ENCODE assay signal across 33 cellular contexts in genomic region chr15:46917853-46918252, GRCh38.
"Had no signal": no experiment of that assay in that cellular context is flagged by ENCODE, and none has a peak within 500 bp of the region (broad histone marks: within the 10 kb centered on the region; RNA-seq: fewer than 3 reads in every experiment).

No MANE protein-coding gene starts in this region.

- H3K4me1 ChIP-seq: adrenal gland, body of pancreas, breast epithelium had no signal

- H3K27ac Mint-ChIP-seq: activated B cell treated with CpG ODN at 0.5 μM for 24 hours; activated CD4-positive, alpha-beta memory T cell treated with anti-CD3 and anti-CD28 coated beads for 36 hours; activated CD4-positive, alpha-beta T cell treated with anti-CD3 and anti-CD28 coated beads, Interleukin-2, amount 10 ng/mL, durations not matched to agents 24 days and 14 days; activated CD8-positive, alpha-beta T cell treated with anti-CD3 and anti-CD28 coated beads for 36 hours; activated naive CD4-positive, alpha-beta T cell treated with anti-CD3 and anti-CD28 coated beads for 36 hours; activated naive CD4-positive, alpha-beta T cell treated with anti-CD3 and anti-CD28 coated beads, Interleukin-2, amount 50 U/mL, for 72 hours; activated naive CD8-positive, alpha-beta T cell treated with anti-CD3 and anti-CD28 coated beads for 36 hours; activated T-cell treated with anti-CD3 and anti-CD28 coated beads, Interleukin-2, amount 50 U/mL, for 72 hours; activated T-helper 1 cell treated with anti-CD3 and anti-CD28 coated beads, Interleukin-12 subunit alpha, Interleukin-12 subunit beta, Interleukin-2, Interleukin-4 antibody, amounts not matched to agents 30 ng/mL and 10 ng/mL and 1 ng/mL, durations not matched to agents 14 hours and 24 hours and 36 hours; activated T-helper 17 cell treated with anti-CD3 and anti-CD28 coated beads, Interleukin-2, amount 50 U/mL, for 72 hours; T-helper 1 cell treated with Interleukin-12 subunit alpha and Interleukin-12 subunit beta and Interleukin-4 antibody, amounts not matched to agents 30 μg/mL and 1 μg/mL, for 36 hours; T-helper 2 cell treated with Interferon-gamma antibody and Interleukin-4, amounts not matched to agents 5 μg/mL and 100 μg/mL, for 36 hours had no signal

- H3K4me3 Mint-ChIP-seq: activated B cell treated with CpG ODN at 0.5 μM for 24 hours; activated CD4-positive, alpha-beta memory T cell treated with anti-CD3 and anti-CD28 coated beads for 36 hours; activated CD4-positive, alpha-beta T cell treated with anti-CD3 and anti-CD28 coated beads, Interleukin-2, amount 10 ng/mL, durations not matched to agents 24 days and 14 days; activated CD8-positive, alpha-beta T cell treated with anti-CD3 and anti-CD28 coated beads for 36 hours; activated naive CD4-positive, alpha-beta T cell treated with anti-CD3 and anti-CD28 coated beads for 36 hours; activated naive CD8-positive, alpha-beta T cell treated with anti-CD3 and anti-CD28 coated beads for 36 hours; activated T-cell treated with anti-CD3 and anti-CD28 coated beads, Interleukin-2, amount 50 U/mL, for 4 hours; activated T-cell treated with anti-CD3 and anti-CD28 coated beads, Interleukin-2, amount 50 U/mL, for 72 hours; activated T-helper 1 cell treated with anti-CD3 and anti-CD28 coated beads, Interleukin-12 subunit alpha, Interleukin-12 subunit beta, Interleukin-2, Interleukin-4 antibody, amounts not matched to agents 30 ng/mL and 10 ng/mL and 1 ng/mL, durations not matched to agents 14 hours and 24 hours and 36 hours; activated T-helper 17 cell treated with anti-CD3 and anti-CD28 coated beads, Interleukin-2, amount 50 U/mL, for 72 hours; T-helper 1 cell treated with Interleukin-12 subunit alpha and Interleukin-12 subunit beta and Interleukin-4 antibody, amounts not matched to agents 30 μg/mL and 1 μg/mL, for 36 hours; T-helper 2 cell treated with Interferon-gamma antibody and Interleukin-4, amounts not matched to agents 5 μg/mL and 100 μg/mL, for 36 hours had no signal

- H3K27me3 ChIP-seq: adrenal gland, body of pancreas, brain microvascular endothelial cell, breast epithelium had no signal

- H3K9me3 Mint-ChIP-seq: activated CD4-positive, alpha-beta T cell treated with anti-CD3 and anti-CD28 coated beads, Interleukin-2, amount 10 ng/mL, durations not matched to agents 24 days and 14 days; activated naive CD4-positive, alpha-beta T cell treated with anti-CD3 and anti-CD28 coated beads for 36 hours; activated naive CD8-positive, alpha-beta T cell treated with anti-CD3 and anti-CD28 coated beads for 36 hours had no signal

- H3K9me3 ChIP-seq: adrenal gland, body of pancreas had no signal

- DNase-seq: activated B cell treated with CpG ODN at 0.5 μM for 24 hours; activated CD4-positive, alpha-beta memory T cell treated with anti-CD3 and anti-CD28 coated beads for 36 hours; activated CD4-positive, alpha-beta T cell treated with anti-CD3 and anti-CD28 coated beads for 4 hours; activated CD4-positive, alpha-beta T cell treated with anti-CD3 and anti-CD28 coated beads, Interleukin-2, amount 10 ng/mL, durations not matched to agents 24 days and 14 days; activated CD4-positive, alpha-beta T cell treated with anti-CD3 and anti-CD28 coated beads, Interleukin-2, amount 50 U/mL, for 1 hour; activated CD4-positive, alpha-beta T cell treated with anti-CD3 and anti-CD28 coated beads, Interleukin-2, amount 50 U/mL, for 4 hours; activated CD4-positive, CD25-positive, alpha-beta regulatory T cell treated with anti-CD3 and anti-CD28 coated beads, Interleukin-2, amount 50 U/mL, for 72 hours; activated CD8-positive, alpha-beta memory T cell treated with anti-CD3 and anti-CD28 coated beads, Interleukin-2, amount 50 U/mL, for 48 hours; activated CD8-positive, alpha-beta T cell treated with anti-CD3 and anti-CD28 coated beads for 36 hours; activated effector memory CD4-positive, alpha-beta T cell treated with anti-CD3 and anti-CD28 coated beads, Interleukin-2, amount 50 U/mL, for 16 hours; activated gamma-delta T cell treated with Interleukin-2 at 50 U/mL for 16 hours; activated naive CD4-positive, alpha-beta T cell; activated naive CD4-positive, alpha-beta T cell treated with anti-CD3 and anti-CD28 coated beads for 36 hours; activated naive CD4-positive, alpha-beta T cell treated with anti-CD3 and anti-CD28 coated beads, Interleukin-2, amount 50 U/mL, for 16 hours; activated naive CD8-positive, alpha-beta T cell treated with anti-CD3 and anti-CD28 coated beads for 36 hours; activated T-cell treated with anti-CD3 and anti-CD28 coated beads, Interleukin-2, amount 50 U/mL, for 4 hours; activated T-cell treated with anti-CD3 and anti-CD28 coated beads, Interleukin-2, amount 50 U/mL, for 72 hours; adrenal gland; amniotic stem cell; aorta; body of pancreas; brain microvascular endothelial cell; central memory CD4-positive, alpha-beta T cell; T-helper 1 cell; T-helper 2 cell; T-helper 9 cell had no signal

- H3K4me1 Mint-ChIP-seq: activated B cell treated with CpG ODN at 0.5 μM for 24 hours; activated CD4-positive, alpha-beta T cell treated with anti-CD3 and anti-CD28 coated beads, Interleukin-2, amount 10 ng/mL, durations not matched to agents 24 days and 14 days; activated naive CD8-positive, alpha-beta T cell treated with anti-CD3 and anti-CD28 coated beads for 36 hours; activated T-helper 17 cell treated with anti-CD3 and anti-CD28 coated beads, Interleukin-2, amount 50 U/mL, for 72 hours had no signal

- H3K36me3 ChIP-seq: adrenal gland, brain microvascular endothelial cell, breast epithelium had no signal

- H3K36me3 Mint-ChIP-seq: activated CD4-positive, alpha-beta memory T cell treated with anti-CD3 and anti-CD28 coated beads for 36 hours; activated naive CD4-positive, alpha-beta T cell treated with anti-CD3 and anti-CD28 coated beads, Interleukin-2, amount 50 U/mL, for 72 hours; activated naive CD8-positive, alpha-beta T cell treated with anti-CD3 and anti-CD28 coated beads for 36 hours had no signal

- ATAC-seq: activated CD8-positive, alpha-beta T cell treated with anti-CD3 and anti-CD28 coated beads for 36 hours; activated naive CD4-positive, alpha-beta T cell treated with anti-CD3 and anti-CD28 coated beads, Interleukin-2, amount 50 U/mL, for 72 hours; activated T-cell treated with anti-CD3 and anti-CD28 coated beads, Interleukin-2, amount 50 U/mL, for 4 hours; activated T-cell treated with anti-CD3 and anti-CD28 coated beads, Interleukin-2, amount 50 U/mL, for 72 hours; activated T-helper 17 cell treated with anti-CD3 and anti-CD28 coated beads, Interleukin-2, amount 50 U/mL, for 72 hours; body of pancreas had no signal

- H3K4me3 ChIP-seq: adrenal gland, body of pancreas, breast epithelium had no signal

- H3K27me3 Mint-ChIP-seq: activated B cell treated with CpG ODN at 0.5 μM for 24 hours; activated CD4-positive, alpha-beta memory T cell treated with anti-CD3 and anti-CD28 coated beads for 36 hours; activated CD4-positive, alpha-beta T cell treated with anti-CD3 and anti-CD28 coated beads, Interleukin-2, amount 10 ng/mL, durations not matched to agents 24 days and 14 days; activated CD8-positive, alpha-beta T cell treated with anti-CD3 and anti-CD28 coated beads for 36 hours; activated naive CD8-positive, alpha-beta T cell treated with anti-CD3 and anti-CD28 coated beads for 36 hours; activated T-helper 17 cell treated with anti-CD3 and anti-CD28 coated beads, Interleukin-2, amount 50 U/mL, for 72 hours had no signal

- H3K27ac ChIP-seq: adrenal gland, body of pancreas, brain microvascular endothelial cell, breast epithelium, VCaP had no signal
